In the genomic region with DNA sequence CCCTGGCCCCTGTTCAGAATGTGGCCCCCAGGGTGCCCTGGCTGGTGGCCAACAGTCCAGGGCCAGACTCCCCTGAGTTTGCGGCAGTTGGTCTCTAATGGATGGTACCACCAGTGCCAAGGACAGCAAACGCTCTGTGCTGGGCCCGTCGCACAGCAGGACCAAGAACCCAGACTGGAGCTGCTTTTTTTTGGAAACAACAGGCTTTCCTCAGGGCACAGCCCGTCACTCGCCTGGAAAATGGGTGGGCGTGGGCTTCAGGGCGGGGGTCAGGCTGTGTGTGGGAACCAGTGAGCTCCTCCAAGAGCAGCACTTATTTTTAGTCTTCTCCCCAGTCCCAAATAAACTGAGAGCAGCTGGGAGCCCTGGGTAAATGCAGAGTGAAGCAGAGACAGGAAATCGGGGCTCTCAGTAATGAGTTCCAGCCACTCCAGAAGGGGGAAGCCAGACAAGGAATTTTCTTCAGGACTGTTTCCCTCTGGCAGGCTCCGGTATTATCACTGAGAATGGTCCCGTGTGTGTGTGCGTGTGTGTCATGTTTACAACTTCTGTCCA, we compare ENCODE assay signal across 8 cellular contexts.
A peak's percentile ranks its signal among the peaks of the same experiment; 100 is the strongest.
DNase-seq lines count a peak whose midpoint lies in the region; ATAC-seq and TF ChIP-seq lines count a peak whose summit lies in the region.

No MANE protein-coding gene starts in this region.

- no peak overlapping the region for H3K9ac ChIP-seq in fibroblast of lung (ENCODE audit: insufficient read depth, low read length)

- H3K27me3 ChIP-seq in fibroblast of lung (ENCODE audit: control insufficient read depth, insufficient read depth, low read length) (no peaks in the 10 kb centered on the region), uterus (no peaks in the 10 kb centered on the region)
- H3K27me3 ChIP-seq in naive thymus-derived CD4-positive, alpha-beta T cell (ENCODE audit: control insufficient read depth in 2 of 2, insufficient read depth in 2 of 2, low read length in 2 of 2): peaks cover 0 to 6% of the 10 kb centered on the region in 2 donors
- H3K27me3 ChIP-seq in CD4-positive, alpha-beta T cell (ENCODE audit: control insufficient read depth, insufficient read depth, low read length): peaks cover 27% of the 10 kb centered on the region

- H3K4me3 ChIP-seq in fibroblast of lung (replicated peaks in 1 of 4; ENCODE audit: control extremely low read depth in 1 of 4, insufficient read depth in 1 of 4, low read depth in 3 of 4, low read length in 4 of 4) (peak overlapping the region; percentile 14 to 56 (median 36)), uterus (peak overlapping the region; percentile 2 to 29)
- no peak overlapping the region for H3K4me3 ChIP-seq in naive thymus-derived CD4-positive, alpha-beta T cell (ENCODE audit: low read length)

- peak overlapping the region; percentile 50 for H3K27ac ChIP-seq in fibroblast of lung (ENCODE audit: insufficient read depth, low read length)
- H3K27ac ChIP-seq in naive thymus-derived CD4-positive, alpha-beta T cell (ENCODE audit: low read depth, low read length): no peak overlapping the region
- peak overlapping the region; percentile 80 for H3K27ac ChIP-seq in uterus
- H3K27ac ChIP-seq in CD4-positive, alpha-beta T cell (ENCODE audit: low read depth, low read length): no peak overlapping the region

- no peak for TF ChIP-seq CTCF in fibroblast of lung (conservative IDR thresholded peaks at IDR 0.05 in 1 of 2, IDR thresholded peaks at IDR 0.05 in 1 of 2; ENCODE audit: low read depth in 1 of 2, low read length in 2 of 2)
- TF ChIP-seq CTCF in uterus (IDR thresholded peaks at IDR 0.05): peak in 1 of 4 experiments; percentile 4
- no peak for TF ChIP-seq CTCF in CD4-positive, alpha-beta T cell (IDR thresholded peaks at IDR 0.05)
- no peak for TF ChIP-seq CTCF in activated CD8-positive, alpha-beta T cell treated with anti-CD3 and anti-CD28 coated beads for 36 hours (IDR thresholded peaks at IDR 0.05)

- H3K4me3 Mint-ChIP-seq in activated naive CD8-positive, alpha-beta T cell: peak overlapping the region; percentile 60
- H3K4me3 Mint-ChIP-seq in activated naive CD8-positive, alpha-beta T cell treated with anti-CD3 and anti-CD28 coated beads, Interleukin-2, amount 50 U/mL, for 24 hours: no peak overlapping the region
- H3K4me3 Mint-ChIP-seq in naive thymus-derived CD4-positive, alpha-beta T cell: peak overlapping the region in 7 of 10 donors; percentile 28 to 74 (median 67)
- H3K4me3 Mint-ChIP-seq in CD4-positive, alpha-beta T cell: no peak overlapping the region
- no peak overlapping the region for H3K4me3 Mint-ChIP-seq in activated CD8-positive, alpha-beta T cell treated with anti-CD3 and anti-CD28 coated beads for 36 hours

- no peak for DNase-seq in activated naive CD8-positive, alpha-beta T cell treated with anti-CD3 and anti-CD28 coated beads, Interleukin-2, amount 50 U/mL, for 24 hours
- DNase-seq in fibroblast of lung (ENCODE audit: low read depth in 2 of 2): peak in 1 of 2 donors; percentile 27
- no peak for DNase-seq in naive thymus-derived CD4-positive, alpha-beta T cell
- DNase-seq in uterus: peak; percentile 39 to 41
- DNase-seq in CD4-positive, alpha-beta T cell: no peak
- DNase-seq in activated CD8-positive, alpha-beta T cell treated with anti-CD3 and anti-CD28 coated beads for 36 hours: no peak

- peaks cover 2% of the 10 kb centered on the region for H3K27me3 Mint-ChIP-seq in activated naive CD8-positive, alpha-beta T cell
- peaks cover 41% of the 10 kb centered on the region for H3K27me3 Mint-ChIP-seq in activated naive CD8-positive, alpha-beta T cell treated with anti-CD3 and anti-CD28 coated beads, Interleukin-2, amount 50 U/mL, for 24 hours
- peaks cover 0 to 48% (median 0%) of the 10 kb centered on the region in 5 donors for H3K27me3 Mint-ChIP-seq in naive thymus-derived CD4-positive, alpha-beta T cell
- peaks cover 6% of the 10 kb centered on the region for H3K27me3 Mint-ChIP-seq in CD4-positive, alpha-beta T cell
- peaks cover 32% of the 10 kb centered on the region for H3K27me3 Mint-ChIP-seq in activated CD8-positive, alpha-beta T cell treated with anti-CD3 and anti-CD28 coated beads for 36 hours

- no peaks in the 10 kb centered on the region for H3K9me3 Mint-ChIP-seq in activated naive CD8-positive, alpha-beta T cell (ENCODE audit: low read depth)
- H3K9me3 Mint-ChIP-seq in activated naive CD8-positive, alpha-beta T cell treated with anti-CD3 and anti-CD28 coated beads, Interleukin-2, amount 50 U/mL, for 24 hours: no peaks in the 10 kb centered on the region
- H3K9me3 Mint-ChIP-seq in naive thymus-derived CD4-positive, alpha-beta T cell: no peaks in the 10 kb centered on the region
- H3K9me3 Mint-ChIP-seq in CD4-positive, alpha-beta T cell: no peaks in the 10 kb centered on the region
- no peaks in the 10 kb centered on the region for H3K9me3 Mint-ChIP-seq in activated CD8-positive, alpha-beta T cell treated with anti-CD3 and anti-CD28 coated beads for 36 hours

- no peak for ATAC-seq in activated naive CD8-positive, alpha-beta T cell treated with anti-CD3 and anti-CD28 coated beads, Interleukin-2, amount 50 U/mL, for 24 hours
- no peak for ATAC-seq in naive thymus-derived CD4-positive, alpha-beta T cell
- no peak for ATAC-seq in CD4-positive, alpha-beta T cell (ENCODE audit: poor library complexity)
- ATAC-seq in GM19395 (IDR thresholded peaks at IDR 0.05; ENCODE audit: unreplicated experiment): no peak
- ATAC-seq in activated CD8-positive, alpha-beta T cell treated with anti-CD3 and anti-CD28 coated beads for 36 hours: no peak

- H3K4me1 ChIP-seq in fibroblast of lung (ENCODE audit: control insufficient read depth, extremely low read depth, insufficient read depth, low read length): peaks cover 50% of the 10 kb centered on the region
- H3K4me1 ChIP-seq in naive thymus-derived CD4-positive, alpha-beta T cell (ENCODE audit: control insufficient read depth in 2 of 2, insufficient read depth in 2 of 2, low read length in 2 of 2): peaks cover 0 to 28% of the 10 kb centered on the region in 2 donors
- H3K4me1 ChIP-seq in uterus: peaks cover 0 to 24% of the 10 kb centered on the region in 2 donors

- H3K79me2 ChIP-seq in fibroblast of lung (ENCODE audit: control insufficient read depth, insufficient read depth, low read length): no peaks in the 10 kb centered on the region

- peaks cover 9% of the 10 kb centered on the region for H3K36me3 Mint-ChIP-seq in activated naive CD8-positive, alpha-beta T cell
- H3K36me3 Mint-ChIP-seq in activated naive CD8-positive, alpha-beta T cell treated with anti-CD3 and anti-CD28 coated beads, Interleukin-2, amount 50 U/mL, for 24 hours (ENCODE audit: low read depth): peaks cover 2% of the 10 kb centered on the region
- peaks cover 0 to 7% (median 0%) of the 10 kb centered on the region in 5 donors for H3K36me3 Mint-ChIP-seq in naive thymus-derived CD4-positive, alpha-beta T cell
- H3K36me3 Mint-ChIP-seq in CD4-positive, alpha-beta T cell (ENCODE audit: low read depth): peaks cover 4% of the 10 kb centered on the region
- no peaks in the 10 kb centered on the region for H3K36me3 Mint-ChIP-seq in activated CD8-positive, alpha-beta T cell treated with anti-CD3 and anti-CD28 coated beads for 36 hours (ENCODE audit: low read depth)

- no peak for TF ChIP-seq POLR2A in uterus (IDR thresholded peaks at IDR 0.05)

- peak overlapping the region; percentile 32 for H2AFZ ChIP-seq in fibroblast of lung (ENCODE audit: low read length)

- H3K4me2 ChIP-seq in fibroblast of lung (ENCODE audit: extremely low read depth, insufficient read depth, low read length): peak overlapping the region; percentile 89

- intact Hi-C loops in naive thymus-derived CD4-positive, alpha-beta T cell (cut with micrococcal nuclease): loop anchor here (1.0 to 10.0 kb wide), 3 partner anchors 63 to 118 kb away; a partner anchor contains a TSS
- intact Hi-C loops in uterus (cut with DNase I; ENCODE audit: low total_unique reads): no loop called here
- intact Hi-C loops in CD4-positive, alpha-beta T cell (cut with DNase I, micrococcal nuclease): no loop called here
- intact Hi-C loops in activated CD8-positive, alpha-beta T cell treated with anti-CD3 and anti-CD28 coated beads for 36 hours (cut with micrococcal nuclease): no loop called here

- H4K20me1 ChIP-seq in fibroblast of lung (ENCODE audit: control insufficient read depth, extremely low read depth, insufficient read depth, low read length): no peaks in the 10 kb centered on the region

- CTCF ChIA-PET in naive thymus-derived CD4-positive, alpha-beta T cell (lab: Charles Lee): no interaction called here
- CTCF ChIA-PET in CD4-positive, alpha-beta T cell (lab: Charles Lee): no interaction called here
- CTCF ChIA-PET in activated CD8-positive, alpha-beta T cell treated with anti-CD3 and anti-CD28 coated beads for 36 hours (lab: Charles Lee): no interaction called here

- H3K36me3 ChIP-seq in fibroblast of lung (ENCODE audit: control insufficient read depth, insufficient read depth, low read length): no peaks in the 10 kb centered on the region
- H3K36me3 ChIP-seq in naive thymus-derived CD4-positive, alpha-beta T cell (ENCODE audit: control insufficient read depth in 2 of 3, insufficient read depth in 3 of 3, low read length in 3 of 3): no peaks in the 10 kb centered on the region
- H3K36me3 ChIP-seq in uterus: no peaks in the 10 kb centered on the region

- H3K27ac Mint-ChIP-seq in activated naive CD8-positive, alpha-beta T cell: no peak overlapping the region
- no peak overlapping the region for H3K27ac Mint-ChIP-seq in activated naive CD8-positive, alpha-beta T cell treated with anti-CD3 and anti-CD28 coated beads, Interleukin-2, amount 50 U/mL, for 24 hours
- H3K27ac Mint-ChIP-seq in naive thymus-derived CD4-positive, alpha-beta T cell: peak overlapping the region in 1 of 9 donors; percentile 9
- no peak overlapping the region for H3K27ac Mint-ChIP-seq in CD4-positive, alpha-beta T cell
- H3K27ac Mint-ChIP-seq in activated CD8-positive, alpha-beta T cell treated with anti-CD3 and anti-CD28 coated beads for 36 hours: no peak overlapping the region

- no peaks in the 10 kb centered on the region for H3K9me3 ChIP-seq in fibroblast of lung (ENCODE audit: control insufficient read depth, insufficient read depth, low read depth, low read length)
- H3K9me3 ChIP-seq in naive thymus-derived CD4-positive, alpha-beta T cell (ENCODE audit: control insufficient read depth in 2 of 3, low read length in 3 of 3): no peaks in the 10 kb centered on the region
- no peaks in the 10 kb centered on the region for H3K9me3 ChIP-seq in uterus
- H3K9me3 ChIP-seq in CD4-positive, alpha-beta T cell (ENCODE audit: control insufficient read depth, low read length): no peaks in the 10 kb centered on the region

- peaks cover 42% of the 10 kb centered on the region for H3K4me1 Mint-ChIP-seq in activated naive CD8-positive, alpha-beta T cell (ENCODE audit: low read depth)
- peaks cover 34% of the 10 kb centered on the region for H3K4me1 Mint-ChIP-seq in activated naive CD8-positive, alpha-beta T cell treated with anti-CD3 and anti-CD28 coated beads, Interleukin-2, amount 50 U/mL, for 24 hours
- peaks cover 29 to 55% (median 43%) of the 10 kb centered on the region in 7 donors for H3K4me1 Mint-ChIP-seq in naive thymus-derived CD4-positive, alpha-beta T cell
- H3K4me1 Mint-ChIP-seq in CD4-positive, alpha-beta T cell (ENCODE audit: low read depth): peaks cover 47% of the 10 kb centered on the region
- peaks cover 34% of the 10 kb centered on the region for H3K4me1 Mint-ChIP-seq in activated CD8-positive, alpha-beta T cell treated with anti-CD3 and anti-CD28 coated beads for 36 hours (ENCODE audit: low read depth)

- POLR2A ChIA-PET in naive thymus-derived CD4-positive, alpha-beta T cell (lab: Charles Lee): no interaction called here
- POLR2A ChIA-PET in CD4-positive, alpha-beta T cell (lab: Charles Lee): interaction anchor here (2.0 kb wide), 1 partner anchor 410 kb away, joined by 4 read pairs; a partner anchor contains a TSS
- POLR2A ChIA-PET in activated CD8-positive, alpha-beta T cell treated with anti-CD3 and anti-CD28 coated beads for 36 hours (lab: Charles Lee): no interaction called here

Comparison
In these comparisons a context has a peak if more than half of its experiments do, and no peak if none do; other contexts are left out.
1. H3K4me3 Mint-ChIP-seq: peak in activated naive CD8-positive, alpha-beta T cell (single experiment) and naive thymus-derived CD4-positive, alpha-beta T cell (7 of 10); none in activated naive CD8-positive, alpha-beta T cell treated with anti-CD3 and anti-CD28 coated beads, Interleukin-2, amount 50 U/mL, for 24 hours (single experiment), CD4-positive, alpha-beta T cell (single experiment) and activated CD8-positive, alpha-beta T cell treated with anti-CD3 and anti-CD28 coated beads for 36 hours (single experiment).
2. DNase-seq: peak in uterus (2 of 2); none in activated naive CD8-positive, alpha-beta T cell treated with anti-CD3 and anti-CD28 coated beads, Interleukin-2, amount 50 U/mL, for 24 hours (single experiment), naive thymus-derived CD4-positive, alpha-beta T cell (0 of 9), CD4-positive, alpha-beta T cell (0 of 10) and activated CD8-positive, alpha-beta T cell treated with anti-CD3 and anti-CD28 coated beads for 36 hours (single experiment).
3. H3K27ac ChIP-seq: peak in fibroblast of lung (single experiment) and uterus (2 of 2); none in naive thymus-derived CD4-positive, alpha-beta T cell (single experiment) and CD4-positive, alpha-beta T cell (single experiment).
4. intact Hi-C loops: an anchor here in naive thymus-derived CD4-positive, alpha-beta T cell (1.0 to 10.0 kb wide); none called in uterus, CD4-positive, alpha-beta T cell and activated CD8-positive, alpha-beta T cell treated with anti-CD3 and anti-CD28 coated beads for 36 hours.